22 cellular contexts compared by ENCODE assay signal in the genomic region with DNA sequence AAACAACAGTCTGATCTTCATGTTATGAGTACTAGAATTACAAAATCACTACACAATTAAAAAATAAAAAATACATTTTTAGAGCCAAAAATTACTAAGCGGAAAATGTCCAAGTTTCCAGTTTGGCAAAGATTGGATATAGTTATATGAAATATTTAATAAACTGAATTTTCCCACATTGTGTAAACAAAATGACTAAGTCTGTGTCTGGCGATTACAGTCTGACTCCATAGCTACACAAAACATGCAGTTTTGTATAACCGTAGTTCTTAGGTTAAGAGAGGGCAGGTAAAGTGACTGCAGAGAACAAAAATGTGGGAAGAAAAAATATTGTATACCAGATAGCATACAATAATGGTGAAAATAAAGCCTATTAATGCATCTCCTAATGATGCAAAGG. TPM values are rescaled to one million over a fixed set of nuclear protein-coding genes. Genes with fewer than 3 reads are reported as not detected.
DNase-seq lines count a peak whose midpoint lies in the region; ATAC-seq, FAIRE-seq and TF ChIP-seq lines count a peak whose summit lies in the region.
"Had no signal": no experiment of that assay in that cellular context is flagged by ENCODE, and none has a peak within 500 bp of the region (broad histone marks: within the 10 kb centered on the region; RNA-seq: fewer than 3 reads in every experiment).

No MANE protein-coding gene starts in this region.

- ATAC-seq in HG03378 (IDR thresholded peaks at IDR 0.05; ENCODE audit: unreplicated experiment) (no peak), GM19023 (IDR thresholded peaks at IDR 0.05; ENCODE audit: unreplicated experiment) (no peak), mucosa of descending colon (no peak)
- ATAC-seq: HCT116 had no signal

- H3K36me3 ChIP-seq in mucosa of descending colon (ENCODE audit: low read depth), result no peaks in the 10 kb centered on the region
- H3K36me3 ChIP-seq: BE2C, SJCRH30 had no signal

- DNase-seq in LHCN-M2 (ENCODE audit: low read depth), result peak; percentile 19
- DNase-seq in fibroblast of villous mesenchyme (ENCODE audit: low read depth), result peak; percentile 12
- no peak for DNase-seq in mucosa of descending colon
- no peak for DNase-seq in 8988T
- DNase-seq: BE2C, COR-L47, DMS79 treated with DMSO at 0.1 percent for 48 hours, GOT3, NCI-H1694, NCI-H2081, NCI-H2171, NCI-H526, SJCRH30 had no signal

- peak; percentile 91 for FAIRE-seq in colon (lab: Jason Lieb, UNC)
- FAIRE-seq: A204.1, RCC 7860 had no signal

- H3K9me3 ChIP-seq in mucosa of descending colon, result no peaks in the 10 kb centered on the region
- H3K9me3 ChIP-seq: BE2C, SJCRH30 had no signal

- peak overlapping the region; percentile 40 for H3K27ac ChIP-seq in 22Rv1
- H3K27ac ChIP-seq: SJCRH30 had no signal

- TF ChIP-seq CTCF in 22Rv1 (IDR thresholded peaks at IDR 0.05) (no peak), fibroblast of villous mesenchyme (IDR thresholded peaks at IDR 0.05; ENCODE audit: insufficient read depth, low read depth, low read length) (no peak), mucosa of descending colon (IDR thresholded peaks at IDR 0.05) (no peak)

- H3K4me1 ChIP-seq in mucosa of descending colon (ENCODE audit: low read depth), result no peaks in the 10 kb centered on the region
- H3K4me1 ChIP-seq: BE2C, SJCRH30 had no signal

- H3K4me3 ChIP-seq in fibroblast of villous mesenchyme (ENCODE audit: low read depth, low read length), result no peak overlapping the region
- H3K4me3 ChIP-seq in mucosa of descending colon, result no peak overlapping the region
- H3K4me3 ChIP-seq: SJCRH30 had no signal

- intact Hi-C loops in mucosa of descending colon (cut with DNase I, micrococcal nuclease), result no loop called here

RNA-seq across cellular contexts. Expression of gene TMEM47, which starts 59.2 kb away (rescaled TPM):
- total RNA-seq in LHCN-M2 (2014; rRNA removed) (44.5 and 54.7 TPM in 2 replicates), fibroblast of villous mesenchyme (32.2 and 62.6 TPM in 2 replicates), mucosa of descending colon (10 to 100 TPM in 1 of 3 donors, 1 to 10 TPM in 2; 3.4 to 43.4 (median 5.3) TPM)
- 16.2 TPM for polyA plus RNA-seq in LHCN-M2 (2012)
- total RNA-seq: OCI-LY7 had no signal
- polyA plus RNA-seq: IgD-negative memory B cell had no signal

Comparison
In these comparisons a context has a peak if more than half of its experiments do, and no peak if none do; other contexts are left out.
1. DNase-seq: peak in LHCN-M2 (single experiment) and fibroblast of villous mesenchyme (single experiment); none in mucosa of descending colon (0 of 3) and 8988T (single experiment).